Comparison of ENCODE assay signal across 8 cellular contexts in genomic region chr16:24689128-24689527, GRCh38. TPM values are rescaled to one million over a fixed set of nuclear protein-coding genes. Genes with fewer than 3 reads are reported as not detected.
DNase-seq lines count a peak whose midpoint lies in the region; TF ChIP-seq lines count a peak whose summit lies in the region.

No MANE protein-coding gene starts in this region.

- no peak for TF ChIP-seq POLR2A in NB4 (IDR thresholded peaks at IDR 0.05; ENCODE audit: extremely low read depth, insufficient read length)

- no peaks in the 10 kb centered on the region for H3K9me3 ChIP-seq in mesenchymal stem cell (ENCODE audit: control insufficient read depth, low read length)

- CTCF ChIA-PET in GM10248 (lab: Yijun Ruan, JAX), result interaction anchor here (0.7 to 1.6 kb wide), 3 partner anchors 10 to 150 kb away, joined by 3 to 5 read pairs (median 3); partner anchors contain the start of gene RBBP6

- H2BK5ac ChIP-seq in mesenchymal stem cell (ENCODE audit: low read depth, low read length, poor library complexity, severe bottlenecking), result no peak overlapping the region

- DNase-seq in GM10248 (ENCODE audit: extremely low spot score) (peak; percentile 32), NB4 (ENCODE audit: low read depth) (peak; percentile 26), cerebellar cortex (ENCODE audit: low spot score) (peak; percentile 90), mesenchymal stem cell (peak; percentile 76), retina (no peak), activated gamma-delta T cell treated with Interleukin-2 at 50 U/mL for 16 hours (no peak), NCI-H524 treated with DMSO at 0.1 percent for 48 hours (lab: John Stamatoyannopoulos, UW) (no peak)
- no peak for DNase-seq in stimulated activated CD4-positive, alpha-beta T cell treated with anti-CD3 and anti-CD28 coated beads, Interleukin-4, amount 100 ng/mL, for 4 hours

- H3K79me1 ChIP-seq in mesenchymal stem cell (replicated peaks; ENCODE audit: low read length, poor library complexity, severe bottlenecking), result no peaks in the 10 kb centered on the region

- no peak overlapping the region for H2AFZ ChIP-seq in mesenchymal stem cell (ENCODE audit: low read depth, low read length)

- H3K4me3 ChIP-seq in NB4 (ENCODE audit: low read depth, low read length) (no peak overlapping the region), mesenchymal stem cell (ENCODE audit: insufficient read depth in 1 of 2, low read depth in 1 of 2, low read length in 2 of 2) (no peak overlapping the region)

- no peak overlapping the region for H2BK120ac ChIP-seq in mesenchymal stem cell (ENCODE audit: low read depth, low read length)

- no peak overlapping the region for H4K8ac ChIP-seq in mesenchymal stem cell (ENCODE audit: low read length)

- no peak overlapping the region for H2BK15ac ChIP-seq in mesenchymal stem cell (ENCODE audit: low read depth, poor library complexity, severe bottlenecking)

- H3K23ac ChIP-seq in mesenchymal stem cell (ENCODE audit: low read length in 2 of 2), result no peak overlapping the region

- H3K4me2 ChIP-seq in mesenchymal stem cell (ENCODE audit: low read length, poor library complexity, severe bottlenecking), result no peak overlapping the region

- POLR2A ChIA-PET in GM10248 (lab: Yijun Ruan, JAX), result no interaction called here

- 46% methylated on average over 7 of the region's 7 CpGs for WGBS in mesenchymal stem cell

- H3K18ac ChIP-seq in mesenchymal stem cell (ENCODE audit: low read depth in 1 of 2, low read length in 2 of 2), result peak overlapping the region in 1 of 2 experiments; percentile 10

- no peaks in the 10 kb centered on the region for H3K27me3 ChIP-seq in mesenchymal stem cell (ENCODE audit: control insufficient read depth in 1 of 2, insufficient read depth in 1 of 2, low read length in 2 of 2)

- no peak overlapping the region for H3K9ac ChIP-seq in mesenchymal stem cell (ENCODE audit: low read length)

- H3K36me3 ChIP-seq in mesenchymal stem cell (ENCODE audit: control insufficient read depth in 1 of 2, insufficient read depth in 2 of 2, low read depth in 1 of 2, low read length in 2 of 2), result no peaks in the 10 kb centered on the region

- TF ChIP-seq CTCF in GM10248 (IDR thresholded peaks at IDR 0.05; ENCODE audit: control extremely low read depth, extremely low read depth, low read depth, missing control alignments) (peak; percentile 17), NB4 (IDR thresholded peaks at IDR 0.05; ENCODE audit: low read depth, low read length) (peak; percentile 46)

- no peak overlapping the region for H4K91ac ChIP-seq in mesenchymal stem cell (ENCODE audit: low read length)

- no peak overlapping the region for H3K14ac ChIP-seq in mesenchymal stem cell (ENCODE audit: low read length in 2 of 2)

- H3K27ac ChIP-seq in mesenchymal stem cell (ENCODE audit: low read length, poor library complexity, severe bottlenecking), result no peak overlapping the region

- no peak overlapping the region for H2BK12ac ChIP-seq in mesenchymal stem cell (ENCODE audit: low read length in 2 of 2)

- H3K4me1 ChIP-seq in mesenchymal stem cell (ENCODE audit: control insufficient read depth, insufficient read depth, low read depth, low read length), result peaks cover 5% of the 10 kb centered on the region

- H2AK5ac ChIP-seq in mesenchymal stem cell (ENCODE audit: low read length, severe bottlenecking), result no peak overlapping the region

- no peak overlapping the region for H3K4ac ChIP-seq in mesenchymal stem cell (ENCODE audit: low read depth in 1 of 2, low read length in 2 of 2)

RNA-seq across cellular contexts. Expression of gene TNRC6A, which starts 40.3 kb away (rescaled TPM):
- 27.6 TPM for polyA plus RNA-seq in mesenchymal stem cell (2013, experiment 1 of 2)
- polyA plus RNA-seq in mesenchymal stem cell (2013, experiment 2 of 2), result 25.0 TPM

Comparison
In these comparisons a context has a peak if more than half of its experiments do, and no peak if none do; other contexts are left out.
1. DNase-seq: peak in GM10248 (single experiment), NB4 (single experiment), cerebellar cortex (single experiment) and mesenchymal stem cell (single experiment); none in retina (single experiment), activated gamma-delta T cell treated with Interleukin-2 at 50 U/mL for 16 hours (single experiment), NCI-H524 treated with DMSO at 0.1 percent for 48 hours (single experiment) and stimulated activated CD4-positive, alpha-beta T cell treated with anti-CD3 and anti-CD28 coated beads, Interleukin-4, amount 100 ng/mL, for 4 hours (0 of 2).